Comparison of ENCODE assay signal across 26 cellular contexts in the genomic region with DNA sequence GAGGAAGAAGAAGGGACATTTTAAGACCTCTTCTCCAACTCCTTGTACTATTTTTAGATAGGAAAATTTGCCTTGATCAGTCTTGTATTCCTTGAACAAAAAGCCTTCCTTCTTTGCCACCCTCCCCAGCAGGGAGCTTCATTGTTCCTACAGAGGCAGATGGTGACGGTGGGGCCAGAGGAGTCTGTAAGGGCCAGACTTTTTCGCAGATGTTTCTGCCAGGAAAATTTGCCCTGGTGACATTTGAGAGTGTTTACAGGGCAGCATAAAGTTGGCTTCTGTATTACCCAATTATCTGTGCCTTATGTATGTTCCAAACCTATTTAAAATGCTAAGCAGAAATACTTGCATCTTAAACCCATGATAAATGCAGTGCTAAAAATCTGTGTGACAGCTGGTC. TPM values are rescaled to one million over a fixed set of nuclear protein-coding genes. Genes with fewer than 3 reads are reported as not detected.
DNase-seq lines count a peak whose midpoint lies in the region; TF ChIP-seq lines count a peak whose summit lies in the region.
"Had no signal": no experiment of that assay in that cellular context is flagged by ENCODE, and none has a peak within 500 bp of the region (broad histone marks: within the 10 kb centered on the region; RNA-seq: fewer than 3 reads in every experiment).

No MANE protein-coding gene starts in this region.

- H3K4me3 Mint-ChIP-seq in glutamatergic neuron (ENCODE audit: unreplicated experiment), result peak overlapping the region; percentile 69
- H3K4me3 Mint-ChIP-seq: activated CD4-positive, alpha-beta memory T cell treated with anti-CD3 and anti-CD28 coated beads, Interleukin-2, amount 10 ng/mL, durations not matched to agents 7 days and 5 days; CD8-positive, alpha-beta T cell; T-cell had no signal

- TF ChIP-seq CTCF in glutamatergic neuron (IDR thresholded peaks at IDR 0.05; ENCODE audit: partially characterized antibody, unreplicated experiment) (no peak), tibial nerve (IDR thresholded peaks at IDR 0.05) (no peak)

- H3K9me3 ChIP-seq in tibial nerve, result no peaks in the 10 kb centered on the region
- H3K9me3 ChIP-seq: colonic mucosa, SJSA1 had no signal

- peaks cover 5% of the 10 kb centered on the region for H3K27me3 Mint-ChIP-seq in glutamatergic neuron (ENCODE audit: unreplicated experiment)

- H3K36me3 Mint-ChIP-seq in glutamatergic neuron (ENCODE audit: unreplicated experiment), result no peaks in the 10 kb centered on the region
- H3K36me3 Mint-ChIP-seq: activated naive CD4-positive, alpha-beta T cell treated with anti-CD3 and anti-CD28 coated beads, Interleukin-2, amount 50 U/mL, for 72 hours; CD8-positive, alpha-beta T cell; T-cell had no signal

- H3K9me3 Mint-ChIP-seq in glutamatergic neuron (ENCODE audit: unreplicated experiment), result peaks cover 8% of the 10 kb centered on the region
- H3K9me3 Mint-ChIP-seq: activated CD4-positive, alpha-beta memory T cell treated with anti-CD3 and anti-CD28 coated beads, Interleukin-2, amount 10 ng/mL, durations not matched to agents 7 days and 5 days; activated naive CD4-positive, alpha-beta T cell treated with anti-CD3 and anti-CD28 coated beads, Interleukin-2, amount 50 U/mL, for 72 hours; CD8-positive, alpha-beta T cell; T-cell had no signal

- no peak for TF ChIP-seq EP300 in tibial nerve (IDR thresholded peaks at IDR 0.05)

- H3K27me3 ChIP-seq in tibial nerve, result no peaks in the 10 kb centered on the region
- H3K27me3 ChIP-seq: cardiac muscle cell, colonic mucosa, hepatocyte, SJSA1 had no signal

- peak overlapping the region; percentile 4 to 72 (median 39) for H3K27ac ChIP-seq in tibial nerve
- H3K27ac ChIP-seq: cardiac muscle cell, colonic mucosa, hepatocyte, SJSA1 had no signal

- DNase-seq in NCI-H748 (lab: John Stamatoyannopoulos, UW; ENCODE audit: unreplicated experiment) (peak; percentile 18), NCI-H748 treated with DMSO at 0.1 percent for 48 hours (lab: John Stamatoyannopoulos, UW) (no peak), NCI-H82 (lab: John Stamatoyannopoulos, UW) (peak; percentile 87), glutamatergic neuron (peak; percentile 37), tibial nerve (ENCODE audit: low spot score in 2 of 2) (no peak), D341Med (ENCODE audit: low spot score) (no peak), mesenteric fat pad (ENCODE audit: low spot score) (no peak), NCI-H1092 treated with DMSO at 0.1 percent for 48 hours (lab: John Stamatoyannopoulos, UW) (no peak)
- DNase-seq: activated CD4-positive, alpha-beta memory T cell treated with anti-CD3 and anti-CD28 coated beads, Interleukin-2, amount 10 ng/mL, durations not matched to agents 7 days and 5 days; activated CD4-positive, CD25-positive, alpha-beta regulatory T cell treated with anti-CD3 and anti-CD28 coated beads, Interleukin-2, amount 50 U/mL, for 72 hours; activated CD8-positive, alpha-beta memory T cell treated with anti-CD3 and anti-CD28 coated beads, Interleukin-2, amount 50 U/mL, for 48 hours; AML-193; CD8-positive, alpha-beta T cell; colonic mucosa; DMS53; HCEC 1CT; left cardiac atrium; NCI-H2029 treated with DMSO at 0.1 percent for 48 hours; NCI-H526; occipital lobe; stimulated activated naive CD8-positive, alpha-beta T cell treated with anti-CD3 and anti-CD28 coated beads, Interleukin-15, Interleukin-2, amounts not matched to agents 100 U/mL and 50 U/mL, for 24 hours; T-cell had no signal

- H3K4me1 ChIP-seq in tibial nerve, result peaks cover 0 to 32% (median 10%) of the 10 kb centered on the region in 4 donors
- H3K4me1 ChIP-seq: colonic mucosa, SJSA1 had no signal

- peak overlapping the region; percentile 97 for H3K27ac Mint-ChIP-seq in glutamatergic neuron (ENCODE audit: unreplicated experiment)
- H3K27ac Mint-ChIP-seq: activated CD4-positive, alpha-beta memory T cell treated with anti-CD3 and anti-CD28 coated beads, Interleukin-2, amount 10 ng/mL, durations not matched to agents 7 days and 5 days; activated naive CD4-positive, alpha-beta T cell treated with anti-CD3 and anti-CD28 coated beads, Interleukin-2, amount 50 U/mL, for 72 hours; CD8-positive, alpha-beta T cell; T-cell had no signal

- no peaks in the 10 kb centered on the region for H3K36me3 ChIP-seq in tibial nerve
- H3K36me3 ChIP-seq: cardiac muscle cell, colonic mucosa, SJSA1 had no signal

- 19 to 47% methylated on average over 2 of the region's 2 CpGs for WGBS in tibial nerve, 2 donors

- no peak for TF ChIP-seq POLR2A in tibial nerve (IDR thresholded peaks at IDR 0.05)

- H3K4me1 Mint-ChIP-seq in glutamatergic neuron (ENCODE audit: low read depth, unreplicated experiment), result peaks cover 38% of the 10 kb centered on the region
- H3K4me1 Mint-ChIP-seq: activated CD4-positive, alpha-beta memory T cell treated with anti-CD3 and anti-CD28 coated beads, Interleukin-2, amount 10 ng/mL, durations not matched to agents 7 days and 5 days; T-cell had no signal

- no peak overlapping the region for H3K4me3 ChIP-seq in tibial nerve
- H3K4me3 ChIP-seq: cardiac muscle cell, colonic mucosa, hepatocyte, SJSA1 had no signal

RNA-seq across cellular contexts. Expression of gene MAP3K4, which starts 31.5 kb away (rescaled TPM):
- total RNA-seq in glutamatergic neuron (ENCODE audit: unreplicated experiment), result 63.3 TPM
- total RNA-seq in tibial nerve, result 10 to 100 TPM; 42.9 to 63.0 (median 56.0) TPM
- 49.4 TPM for total RNA-seq in mesenteric fat pad

Comparison
In these comparisons a context has a peak if more than half of its experiments do, and no peak if none do; other contexts are left out.
1. DNase-seq: peak in NCI-H748 (single experiment), NCI-H82 (single experiment) and glutamatergic neuron (single experiment); none in NCI-H748 treated with DMSO at 0.1 percent for 48 hours (single experiment), tibial nerve (0 of 2), D341Med (single experiment), mesenteric fat pad (single experiment) and NCI-H1092 treated with DMSO at 0.1 percent for 48 hours (single experiment).